In the genomic region with DNA sequence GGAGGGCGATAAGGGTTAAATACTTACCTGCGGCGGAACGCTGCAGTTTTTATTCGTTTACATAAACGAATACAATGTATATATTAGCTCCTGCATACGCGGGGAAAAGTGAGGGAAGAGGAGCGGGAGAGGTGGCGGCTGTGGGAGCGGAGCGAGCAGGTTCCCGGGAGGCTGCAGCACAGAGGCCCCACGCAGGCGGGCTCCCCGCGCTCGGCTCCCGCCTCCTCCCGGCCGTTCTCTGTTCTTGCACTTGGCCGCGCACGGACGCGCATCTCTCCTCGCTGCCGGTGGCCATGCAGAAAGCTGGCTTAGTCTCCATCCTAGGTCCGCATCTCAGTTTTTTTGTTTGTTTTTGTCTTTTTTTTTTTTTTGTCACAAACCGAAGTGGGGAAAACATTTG, we compare ENCODE assay signal across 29 cellular contexts.
"Had no signal": no experiment of that assay in that cellular context is flagged by ENCODE, and none has a peak within 500 bp of the region (broad histone marks: within the 10 kb centered on the region; RNA-seq: fewer than 3 reads in every experiment).

No MANE protein-coding gene starts in this region.

- DNase-seq: dorsolateral prefrontal cortex; effector CD4-positive, alpha-beta T cell; endodermal cell; foreskin keratinocyte; heart left ventricle; kidney; mesenchymal stem cell; naive thymus-derived CD4-positive, alpha-beta T cell; stimulated activated CD4-positive, alpha-beta T cell treated with anti-CD3 and anti-CD28 coated beads, Interleukin-12 subunit alpha, Interleukin-12 subunit beta, amount 100 ng/mL, for 4 hours; stimulated activated CD4-positive, alpha-beta T cell treated with anti-CD3 and anti-CD28 coated beads, Interleukin-1b, Interleukin-23, amount 100 ng/mL, for 48 hours; stimulated activated CD4-positive, alpha-beta T cell treated with anti-CD3 and anti-CD28 coated beads, Interleukin-4, amount 100 ng/mL, for 1 hour; stimulated activated CD8-positive, alpha-beta memory T cell treated with anti-CD3 and anti-CD28 coated beads, Interleukin-4, amount 100 ng/mL, for 48 hours; stimulated activated naive CD4-positive, alpha-beta T cell; stimulated activated naive CD8-positive, alpha-beta T cell treated with anti-CD3 and anti-CD28 coated beads, Interleukin-15, amount 100 ng/mL, for 72 hours; tibial artery had no signal

- H3K9me3 Mint-ChIP-seq: endodermal cell; nephron; stimulated activated naive CD8-positive, alpha-beta T cell treated with anti-CD3 and anti-CD28 coated beads, Interleukin-15, amount 100 ng/mL, for 72 hours; type B pancreatic cell had no signal

- FAIRE-seq: colon, kidney had no signal

- H3K79me2 ChIP-seq: hepatocyte had no signal

- H3K4me3 ChIP-seq: dorsolateral prefrontal cortex, gastroesophageal sphincter, heart left ventricle, hepatocyte, neural progenitor cell, prostate gland, right atrium auricular region, smooth muscle cell, tibial artery had no signal

- H3K9me3 ChIP-seq: gastroesophageal sphincter, heart left ventricle, prostate gland, right atrium auricular region, tibial artery had no signal

- H3K4me1 Mint-ChIP-seq: endodermal cell; neural progenitor cell; stimulated activated naive CD8-positive, alpha-beta T cell treated with anti-CD3 and anti-CD28 coated beads, Interleukin-15, amount 100 ng/mL, for 72 hours had no signal

- H3K27me3 Mint-ChIP-seq: naive thymus-derived CD4-positive, alpha-beta T cell; stimulated activated naive CD8-positive, alpha-beta T cell treated with anti-CD3 and anti-CD28 coated beads, Interleukin-15, amount 100 ng/mL, for 72 hours; type B pancreatic cell had no signal

- H3K27me3 ChIP-seq: dorsolateral prefrontal cortex, foreskin keratinocyte, gastroesophageal sphincter, heart left ventricle, hepatocyte, neural progenitor cell, right atrium auricular region, tibial artery had no signal

- H3K4me3 Mint-ChIP-seq: endodermal cell; mesothelial cell of epicardium; naive thymus-derived CD4-positive, alpha-beta T cell; nephron; neural progenitor cell; stimulated activated naive CD8-positive, alpha-beta T cell treated with anti-CD3 and anti-CD28 coated beads, Interleukin-15, amount 100 ng/mL, for 72 hours; type B pancreatic cell had no signal

- H3K4me2 ChIP-seq: hepatocyte, neural progenitor cell, smooth muscle cell had no signal

- H3K27ac ChIP-seq: dorsolateral prefrontal cortex, epithelial cell of prostate, foreskin keratinocyte, gastroesophageal sphincter, heart left ventricle, hepatocyte, neural progenitor cell, prostate gland, right atrium auricular region, tibial artery had no signal

- H2AFZ ChIP-seq: hepatocyte, neural progenitor cell had no signal

- H3K9ac ChIP-seq: neural progenitor cell had no signal

- H3K36me3 Mint-ChIP-seq: mesothelial cell of epicardium; naive thymus-derived CD4-positive, alpha-beta T cell; neural progenitor cell; type B pancreatic cell had no signal

- H3K36me3 ChIP-seq: gastroesophageal sphincter, heart left ventricle, neural progenitor cell, prostate gland, right atrium auricular region, tibial artery had no signal

- ATAC-seq: esophagus mucosa; foreskin keratinocyte; gastroesophageal sphincter; heart left ventricle; left lobe of liver; naive thymus-derived CD4-positive, alpha-beta T cell; sciatic nerve; stimulated activated naive CD8-positive, alpha-beta T cell treated with anti-CD3 and anti-CD28 coated beads, Interleukin-15, amount 100 ng/mL, for 72 hours had no signal

- H3K4me1 ChIP-seq: foreskin keratinocyte, heart left ventricle, neural progenitor cell, prostate gland, right atrium auricular region had no signal

- H3K27ac Mint-ChIP-seq: endodermal cell; mesothelial cell of epicardium; naive thymus-derived CD4-positive, alpha-beta T cell; nephron; neural progenitor cell; type B pancreatic cell had no signal
